In the genomic region with DNA sequence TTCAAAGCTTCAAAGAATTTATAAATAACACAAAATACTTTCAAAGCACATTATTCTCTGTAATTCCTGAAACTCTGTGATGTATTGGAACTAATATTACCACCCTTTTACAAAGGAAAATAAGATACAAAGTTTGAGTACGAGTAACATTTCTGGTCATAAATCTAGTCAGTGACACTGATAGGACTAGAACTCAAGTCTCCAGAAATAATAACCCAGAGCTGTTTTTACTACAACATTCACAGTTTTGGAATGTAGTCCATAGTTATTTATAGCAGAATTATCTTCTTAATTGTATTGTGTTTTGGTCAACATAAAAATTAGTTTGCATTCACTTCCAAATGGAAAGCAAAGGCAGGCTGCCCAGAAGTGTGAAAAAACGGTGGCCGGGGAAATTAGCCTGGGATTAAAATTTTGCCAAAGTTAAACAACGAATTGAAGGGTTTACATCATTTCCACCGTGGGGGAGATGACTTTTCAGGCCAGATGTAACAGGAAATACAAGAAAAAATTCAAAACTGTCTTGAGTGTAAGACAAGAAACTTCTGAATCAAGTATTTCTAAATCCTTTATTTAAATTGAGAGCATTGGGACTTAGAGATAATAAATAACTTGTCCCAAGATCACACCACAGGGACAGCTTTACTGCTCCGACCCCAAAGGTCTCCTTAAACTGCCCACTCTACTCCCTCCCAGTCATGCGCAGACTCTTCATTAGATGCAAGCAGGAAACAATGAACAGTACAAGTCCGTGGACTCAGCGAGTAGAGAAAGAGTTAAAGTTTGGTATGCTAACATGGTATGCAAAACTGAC, we compare ENCODE assay signal across 8 cellular contexts.
DNase-seq lines count a peak whose midpoint lies in the region; ATAC-seq, FAIRE-seq and TF ChIP-seq lines count a peak whose summit lies in the region.

No MANE protein-coding gene starts in this region.

- 3 to 6% methylated on average over 9 of the region's 9 CpGs for WGBS in testis, 2 donors

- no peak for TF ChIP-seq POLR2A in testis (IDR thresholded peaks at IDR 0.05)

- peak; percentile 66 for DNase-seq in AG08396 (ENCODE audit: low spot score)
- DNase-seq in amniotic epithelial cell (ENCODE audit: low read depth) = peak; percentile 55
- no peak for DNase-seq in kidney
- DNase-seq in testis = peak; percentile 21
- DNase-seq in effector CD4-positive, alpha-beta T cell = no peak
- DNase-seq in NCI-H2081 treated with DMSO at 0.1 percent for 48 hours (lab: John Stamatoyannopoulos, UW) = no peak

- intact Hi-C loops in kidney (cut with DNase I) = no loop called here
- intact Hi-C loops in testis (cut with DNase I; ENCODE audit: low total_unique reads) = no loop called here

- H3K9me3 ChIP-seq in kidney (ENCODE audit: control insufficient read depth in 1 of 2, low read length in 2 of 2) = no peaks in the 10 kb centered on the region
- no peaks in the 10 kb centered on the region for H3K9me3 ChIP-seq in testis

- ATAC-seq in GM18909 (IDR thresholded peaks at IDR 0.05; ENCODE audit: poor library complexity, unreplicated experiment) (peak; percentile 17), HG03520 (IDR thresholded peaks at IDR 0.05; ENCODE audit: unreplicated experiment) (peak; percentile 21)

- no peak for TF ChIP-seq CTCF in kidney (IDR thresholded peaks at IDR 0.05; ENCODE audit: borderline replicate concordance, extremely low read depth, insufficient read depth)
- TF ChIP-seq CTCF in testis (IDR thresholded peaks at IDR 0.05) = no peak

- no peaks in the 10 kb centered on the region for H3K27me3 ChIP-seq in testis

- H3K4me3 ChIP-seq in kidney (ENCODE audit: low read length in 2 of 2) (peak overlapping the region; percentile 82 to 90), testis (peak overlapping the region; percentile 81 to 88)

- no peaks in the 10 kb centered on the region for H3K36me3 ChIP-seq in kidney (ENCODE audit: control insufficient read depth in 1 of 2, insufficient read depth in 2 of 2, low read length in 2 of 2)
- H3K36me3 ChIP-seq in testis (ENCODE audit: low read depth, missing control alignments) = no peaks in the 10 kb centered on the region

- H3K4me1 ChIP-seq in kidney (ENCODE audit: control insufficient read depth in 1 of 2, insufficient read depth in 1 of 2, low read depth in 1 of 2, low read length in 2 of 2) (peaks cover 0 to 7% of the 10 kb centered on the region in 2 donors), testis (peaks cover 9% of the 10 kb centered on the region)

- no peak for FAIRE-seq in kidney (lab: Jason Lieb, UNC)

- H3K9ac ChIP-seq in kidney (ENCODE audit: low read length in 2 of 2) = peak overlapping the region; percentile 57 to 92

- H3K27ac ChIP-seq in kidney (ENCODE audit: low read depth in 2 of 2, low read length in 2 of 2) = peak overlapping the region; percentile 91 to 96
- peak overlapping the region; percentile 90 to 91 for H3K27ac ChIP-seq in testis

Comparison
In these comparisons a context has a peak if more than half of its experiments do, and no peak if none do; other contexts are left out.
1. DNase-seq: peak in AG08396 (single experiment), amniotic epithelial cell (single experiment) and testis (single experiment); none in kidney (single experiment), effector CD4-positive, alpha-beta T cell (single experiment) and NCI-H2081 treated with DMSO at 0.1 percent for 48 hours (single experiment).